8 cellular contexts compared by ENCODE assay signal in genomic region chr7:47153076-47153475, GRCh38.
DNase-seq lines count a peak whose midpoint lies in the region; ATAC-seq, FAIRE-seq and TF ChIP-seq lines count a peak whose summit lies in the region.

No MANE protein-coding gene starts in this region.

- no peak for TF ChIP-seq POLR2A in K562 (conservative IDR thresholded peaks at IDR 0.05)
- TF ChIP-seq POLR2A in right lobe of liver (IDR thresholded peaks at IDR 0.05): no peak

- H3K4me2 ChIP-seq in K562 (ENCODE audit: insufficient read depth, low read length): no peak overlapping the region

- intact Hi-C loops in K562 (cut with micrococcal nuclease): no loop called here
- intact Hi-C loops in right lobe of liver (cut with DNase I): no loop called here

- H3K4me3 ChIP-seq in BJ (ENCODE audit: low read depth, low read length) (no peak overlapping the region), K562 (no peak overlapping the region), right lobe of liver (no peak overlapping the region)

- H3K27me3 ChIP-seq in BJ (ENCODE audit: control insufficient read depth, insufficient read depth, low read length): no peaks in the 10 kb centered on the region
- no peaks in the 10 kb centered on the region; a peak in 1 of 5 replicates for H3K27me3 ChIP-seq in K562 (ENCODE audit: control insufficient read depth in 2 of 2, insufficient read depth in 2 of 2, low read length in 2 of 2)
- H3K27me3 ChIP-seq in right lobe of liver: no peaks in the 10 kb centered on the region

- POLR2A ChIA-PET in BJ (lab: Charles Lee): no interaction called here
- POLR2A ChIA-PET in K562 (lab: Yijun Ruan, JAX): interaction anchor here (0.6 kb wide), 1 partner anchor 846 kb away, joined by 3 read pairs; no protein-coding TSS in a partner anchor

- no peak for ATAC-seq in K562
- peak; percentile 76 to 78 (median 77) for ATAC-seq in right lobe of liver
- ATAC-seq in HG03571 (IDR thresholded peaks at IDR 0.05; ENCODE audit: unreplicated experiment): no peak
- ATAC-seq in HG02798 (IDR thresholded peaks at IDR 0.05; ENCODE audit: poor library complexity, unreplicated experiment): no peak

- CTCF ChIA-PET in BJ (lab: Yijun Ruan, JAX): interaction anchor here (0.8 to 1.4 kb wide), 3 partner anchors 17 to 101 kb away, joined by 3 read pairs; no protein-coding TSS in a partner anchor
- CTCF ChIA-PET in K562 (lab: Yijun Ruan, JAX; ENCODE audit: low intra/inter-chr PET ratio): no interaction called here

- H4K20me1 ChIP-seq in K562 (replicated peaks; ENCODE audit: control insufficient read depth, insufficient read depth, low read length): no peaks in the 10 kb centered on the region

- no peak overlapping the region for H2AFZ ChIP-seq in K562 (ENCODE audit: low read depth, low read length)

- no peaks in the 10 kb centered on the region for H3K9me3 ChIP-seq in K562 (replicated peaks; ENCODE audit: control insufficient read depth, insufficient read depth, low read depth, low read length)
- no peaks in the 10 kb centered on the region for H3K9me3 ChIP-seq in right lobe of liver

- no peak overlapping the region for H3K9ac ChIP-seq in K562 (ENCODE audit: insufficient read depth in 1 of 2, low read depth in 2 of 2, low read length in 2 of 2)

- TF ChIP-seq RAD21 in K562 (CRISPR knock-in tag; conservative IDR thresholded peaks at IDR 0.05 in 1 of 2, IDR thresholded peaks at IDR 0.05 in 1 of 2): no peak

- BruUV-seq in K562 (replicated peaks; lab: Mats Ljungman, UMichigan): no TSS peak

- H3K4me1 ChIP-seq in K562 (replicated peaks in 1 of 2; ENCODE audit: control insufficient read depth in 2 of 2, insufficient read depth in 2 of 2, low read length in 2 of 2) (no peaks in the 10 kb centered on the region), right lobe of liver (peaks cover 0 to 33% (median 10%) of the 10 kb centered on the region in 4 donors)

- H3K27ac ChIP-seq in K562 (ENCODE audit: extremely low read depth, low read depth, low read length) (no peak overlapping the region), right lobe of liver (peak overlapping the region; percentile 26 to 67 (median 61))

- no peaks in the 10 kb centered on the region for H3K36me3 ChIP-seq in BJ (ENCODE audit: control insufficient read depth, insufficient read depth, low read length)
- no peaks in the 10 kb centered on the region for H3K36me3 ChIP-seq in K562 (ENCODE audit: control insufficient read depth, insufficient read depth, low read length)
- no peaks in the 10 kb centered on the region for H3K36me3 ChIP-seq in right lobe of liver

- 5% methylated on average over 5 of the region's 5 CpGs for WGBS in K562 (ENCODE audit: insufficient coverage, low coverage, missing lambda C conversion rate)
- WGBS in right lobe of liver (ENCODE audit: insufficient coverage, low coverage, low lambda C conversion rate, missing lambda C conversion rate): 11% methylated on average over 5 of the region's 5 CpGs

- in situ Hi-C loops in K562 (cut with MboI): no loop called here

- no peaks in the 10 kb centered on the region for H3K79me2 ChIP-seq in K562 (ENCODE audit: control insufficient read depth, insufficient read depth, low read length)

- TF ChIP-seq CTCF in BJ (IDR thresholded peaks at IDR 0.05; ENCODE audit: insufficient read depth, low read depth, low read length) (no peak), K562 (IDR thresholded peaks at IDR 0.05 in 2 of 3, conservative IDR thresholded peaks at IDR 0.05 in 1 of 3; ENCODE audit: insufficient read depth in 2 of 3, low read depth in 1 of 3, low read length in 3 of 3) (no peak), right lobe of liver (IDR thresholded peaks at IDR 0.05) (no peak)

- peak; percentile 49 for FAIRE-seq in K562 (lab: Jason Lieb, UNC)

- peak; percentile 94 for DNase-seq in BJ (ENCODE audit: low read depth)
- peak; percentile 76 for DNase-seq in NCI-H1092 (lab: John Stamatoyannopoulos, UW)
- DNase-seq in K562 (ENCODE audit: extremely low read depth in 1 of 4, low spot score in 3 of 4): peak in 1 of 4 experiments; percentile 13
- peak in 1 of 3 donors; percentile 64 for DNase-seq in right lobe of liver
- no peak for DNase-seq in ecto neural progenitor cell (ENCODE audit: low spot score)
- no peak for DNase-seq in stimulated activated CD4-positive, alpha-beta T cell treated with anti-CD3 and anti-CD28 coated beads, Interleukin-4, amount 100 ng/mL, for 24 hours

- TF ChIP-seq EP300 in K562 (IDR thresholded peaks at IDR 0.05; ENCODE audit: low read length): no peak

- no peaks in the 10 kb centered on the region for H3K9me1 ChIP-seq in K562 (ENCODE audit: control insufficient read depth, insufficient read depth, low read length)

TF ChIP-seq in K562, 482 proteins besides CTCF, POLR2A, EP300 and RAD21:
- TF ChIP-seq NCOA1 (IDR thresholded peaks at IDR 0.05; ENCODE audit: low read depth): no peak
- no peak for TF ChIP-seq TRIM25 (IDR thresholded peaks at IDR 0.05; ENCODE audit: borderline replicate concordance)
- TF ChIP-seq MYBL2 (IDR thresholded peaks at IDR 0.05; ENCODE audit: low read depth): 0 out of 2 replicates have a peak, but pooled peaks have one; percentile 29
- no peak for TF ChIP-seq MYBL2 (CRISPR knock-in tag; IDR thresholded peaks at IDR 0.05; ENCODE audit: borderline replicate concordance)
- TF ChIP-seq PBX2 (CRISPR knock-in tag; IDR thresholded peaks at IDR 0.05; ENCODE audit: low read depth): no peak
- TF ChIP-seq PBX2 (tag; conservative IDR thresholded peaks at IDR 0.05; ENCODE audit: low read depth): peak; percentile 50; the same call in 1 of the 2 replicates
- no peak for TF ChIP-seq CEBPG (CRISPR knock-in tag; IDR thresholded peaks at IDR 0.05)
- TF ChIP-seq CEBPG (tag; conservative IDR thresholded peaks at IDR 0.05 in 1 of 2, IDR thresholded peaks at IDR 0.05 in 1 of 2): peak; percentile 80 to 85
- TF ChIP-seq ELK3 (CRISPR knock-in tag; IDR thresholded peaks at IDR 0.05): no peak
- TF ChIP-seq PKNOX1 (IDR thresholded peaks at IDR 0.05): peak; percentile 31; the same call in 1 of the 2 replicates
- TF ChIP-seq CEBPB (tag; IDR thresholded peaks at IDR 0.05): peak; percentile 85
- no peak for TF ChIP-seq NR3C1 (CRISPR knock-in tag; IDR thresholded peaks at IDR 0.05)
- no peak for TF ChIP-seq DNMT1 (IDR thresholded peaks at IDR 0.05)
- TF ChIP-seq ZNF146 (CRISPR knock-in tag; IDR thresholded peaks at IDR 0.05; ENCODE audit: unreplicated experiment): no peak
- peak; percentile 66 for TF ChIP-seq NFIC (IDR thresholded peaks at IDR 0.05)
- no peak for TF ChIP-seq NFXL1 (CRISPR knock-in tag; IDR thresholded peaks at IDR 0.05)
- TF ChIP-seq HLTF (IDR thresholded peaks at IDR 0.05): no peak
- no peak for TF ChIP-seq LEF1 (IDR thresholded peaks at IDR 0.05)

Comparison
In these comparisons a context has a peak if more than half of its experiments do, and no peak if none do; other contexts are left out.
1. DNase-seq: peak in BJ (single experiment) and NCI-H1092 (single experiment); none in ecto neural progenitor cell (single experiment) and stimulated activated CD4-positive, alpha-beta T cell treated with anti-CD3 and anti-CD28 coated beads, Interleukin-4, amount 100 ng/mL, for 24 hours (single experiment).
2. ATAC-seq: peak in right lobe of liver (4 of 4); none in K562 (single experiment), HG03571 (single experiment) and HG02798 (single experiment).